27 cellular contexts compared by ENCODE assay signal in genomic region chr1:244995602-244996400, GRCh38.
"Had no signal": no experiment of that assay in that cellular context is flagged by ENCODE, and none has a peak within 500 bp of the region (broad histone marks: within the 10 kb centered on the region; RNA-seq: fewer than 3 reads in every experiment).

No MANE protein-coding gene starts in this region.

- H3K36me3 ChIP-seq: gastroesophageal sphincter, spleen, transverse colon had no signal

- ATAC-seq: foreskin keratinocyte; gastroesophageal sphincter; heart left ventricle; left cardiac atrium; left ventricle myocardium superior; naive thymus-derived CD4-positive, alpha-beta T cell; psoas muscle; right cardiac atrium; stimulated activated memory B cell treated with anti-CD40 and anti-IgM and Interleukin-4, amounts not matched to agents 10 μg/mL and 1 μg/mL and 100 μg/mL, for 72 hours; stimulated activated naive CD8-positive, alpha-beta T cell treated with anti-CD3 and anti-CD28 coated beads, Interleukin-15, Interleukin-2, amounts not matched to agents 100 U/mL and 50 U/mL, for 24 hours had no signal

- H3K4me1 ChIP-seq: esophagus muscularis mucosa, foreskin keratinocyte, gastroesophageal sphincter, psoas muscle, testis, transverse colon had no signal

- FAIRE-seq: endothelial cell of umbilical vein, islet of Langerhans had no signal

- H3K9me3 ChIP-seq: esophagus muscularis mucosa, gastroesophageal sphincter, psoas muscle, testis, transverse colon had no signal

- H3K4me3 ChIP-seq: coronary artery, esophagus muscularis mucosa, gastroesophageal sphincter, heart left ventricle, psoas muscle, skin epidermis, spleen, testis, transverse colon had no signal

- H3K27ac ChIP-seq: coronary artery, esophagus muscularis mucosa, foreskin keratinocyte, gastroesophageal sphincter, heart left ventricle, psoas muscle, skin epidermis, spleen, testis, transverse colon had no signal

- H3K27me3 ChIP-seq: esophagus muscularis mucosa, foreskin keratinocyte, gastroesophageal sphincter, heart left ventricle, spleen, testis, transverse colon had no signal

- DNase-seq: dermis blood vessel endothelial cell; effector memory CD4-positive, alpha-beta T cell; foreskin keratinocyte; heart left ventricle; hippocampal formation; left cardiac atrium; left ventricle myocardium superior; mesenchymal stem cell; naive thymus-derived CD4-positive, alpha-beta T cell; nephron progenitor cell; nucleus accumbens; posterior cingulate gyrus; psoas muscle; right cardiac atrium; spleen; stimulated activated CD4-positive, alpha-beta T cell treated with anti-CD3 and anti-CD28 coated beads, Interleukin-4, amount 100 ng/mL, for 4 hours; stimulated activated naive CD8-positive, alpha-beta T cell treated with anti-CD3 and anti-CD28 coated beads, Interleukin-15, Interleukin-2, amounts not matched to agents 100 U/mL and 50 U/mL, for 24 hours; substantia nigra; testis; transverse colon had no signal
